14 cellular contexts compared by ENCODE assay signal in genomic region chr19:29609636-29610035, GRCh38.
"Had no signal": no experiment of that assay in that cellular context is flagged by ENCODE, and none has a peak within 500 bp of the region (broad histone marks: within the 10 kb centered on the region; RNA-seq: fewer than 3 reads in every experiment).

No MANE protein-coding gene starts in this region.

- H3K4me3 Mint-ChIP-seq: activated CD4-positive, alpha-beta memory T cell treated with anti-CD3 and anti-CD28 coated beads, Interleukin-2, amount 10 ng/mL, durations not matched to agents 7 days and 5 days; activated T-helper 17 cell treated with anti-CD3 and anti-CD28 coated beads, Interleukin-2, amount 50 U/mL, for 72 hours; dendritic cell treated with granulocyte-macrophage colony-stimulating factor and Interleukin-4, amounts not matched to agents 40 ng/mL and 50 ng/mL, for 4 days had no signal

- DNase-seq: activated CD4-positive, alpha-beta memory T cell treated with anti-CD3 and anti-CD28 coated beads, Interleukin-2, amount 10 ng/mL, durations not matched to agents 7 days and 5 days; activated CD4-positive, CD25-positive, alpha-beta regulatory T cell treated with anti-CD3 and anti-CD28 coated beads, Interleukin-2, amount 50 U/mL, for 72 hours; amniotic stem cell; body of pancreas; erythroblast; left cardiac atrium; nephron progenitor cell; small intestine had no signal

- H3K9me3 Mint-ChIP-seq: activated CD4-positive, alpha-beta memory T cell treated with anti-CD3 and anti-CD28 coated beads, Interleukin-2, amount 10 ng/mL, durations not matched to agents 7 days and 5 days; activated naive CD4-positive, alpha-beta T cell treated with anti-CD3 and anti-CD28 coated beads, Interleukin-2, amount 50 U/mL, for 24 hours; activated T-helper 17 cell treated with anti-CD3 and anti-CD28 coated beads, Interleukin-2, amount 50 U/mL, for 72 hours; dendritic cell treated with granulocyte-macrophage colony-stimulating factor and Interleukin-4, amounts not matched to agents 40 ng/mL and 50 ng/mL, for 4 days; nephron progenitor cell had no signal

- H3K27me3 Mint-ChIP-seq: activated CD4-positive, alpha-beta memory T cell treated with anti-CD3 and anti-CD28 coated beads, Interleukin-2, amount 10 ng/mL, durations not matched to agents 7 days and 5 days; activated naive CD4-positive, alpha-beta T cell treated with anti-CD3 and anti-CD28 coated beads, Interleukin-2, amount 50 U/mL, for 24 hours; activated T-helper 17 cell treated with anti-CD3 and anti-CD28 coated beads, Interleukin-2, amount 50 U/mL, for 72 hours; dendritic cell treated with granulocyte-macrophage colony-stimulating factor and Interleukin-4, amounts not matched to agents 40 ng/mL and 50 ng/mL, for 4 days had no signal

- H3K9me3 ChIP-seq: body of pancreas, ovary, tibial nerve had no signal

- H3K27me3 ChIP-seq: body of pancreas, ovary, tibial nerve had no signal

- H3K27ac ChIP-seq: body of pancreas, ovary, tibial nerve had no signal

- H3K36me3 ChIP-seq: ovary had no signal

- H3K27ac Mint-ChIP-seq: activated CD4-positive, alpha-beta memory T cell treated with anti-CD3 and anti-CD28 coated beads, Interleukin-2, amount 10 ng/mL, durations not matched to agents 7 days and 5 days; activated naive CD4-positive, alpha-beta T cell treated with anti-CD3 and anti-CD28 coated beads, Interleukin-2, amount 50 U/mL, for 24 hours; activated T-helper 17 cell treated with anti-CD3 and anti-CD28 coated beads, Interleukin-2, amount 50 U/mL, for 72 hours; dendritic cell treated with granulocyte-macrophage colony-stimulating factor and Interleukin-4, amounts not matched to agents 40 ng/mL and 50 ng/mL, for 4 days had no signal

- H3K4me3 ChIP-seq: body of pancreas, lung, ovary, tibial nerve had no signal

- ATAC-seq: activated T-helper 17 cell treated with anti-CD3 and anti-CD28 coated beads, Interleukin-2, amount 50 U/mL, for 72 hours; body of pancreas; left cardiac atrium had no signal
